ENCODE assay signal across 9 cellular contexts in the genomic region with DNA sequence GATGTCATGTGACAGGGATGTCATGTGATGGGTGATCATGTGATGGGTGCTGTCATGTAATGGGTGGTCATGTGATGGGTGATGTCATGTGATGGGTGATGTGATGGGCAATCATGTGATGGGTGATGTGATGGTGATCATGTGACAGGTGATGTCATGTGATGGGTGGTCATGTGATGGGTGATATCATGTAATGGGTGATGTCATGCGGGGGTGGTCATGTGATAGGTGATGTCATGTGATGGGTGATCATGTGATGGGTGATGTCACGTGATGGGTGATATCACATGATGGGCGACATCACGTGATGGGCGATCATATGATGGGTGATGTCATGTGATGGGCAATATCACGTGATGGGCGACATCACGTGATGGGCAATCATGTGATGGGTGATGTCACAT. TPM values are rescaled to one million over a fixed set of nuclear protein-coding genes. Genes with fewer than 3 reads are reported as not detected.
DNase-seq lines count a peak whose midpoint lies in the region; ATAC-seq and TF ChIP-seq lines count a peak whose summit lies in the region.
"Had no signal": no experiment of that assay in that cellular context is flagged by ENCODE, and none has a peak within 500 bp of the region (broad histone marks: within the 10 kb centered on the region; RNA-seq: fewer than 3 reads in every experiment).

No MANE protein-coding gene starts in this region.

- H3K9ac ChIP-seq in mammary epithelial cell (ENCODE audit: insufficient read depth, low read length) = no peak overlapping the region

- peaks cover 9% of the 10 kb centered on the region for H3K9me3 Mint-ChIP-seq in MCF 10A (ENCODE audit: unreplicated experiment)

- H3K9me3 ChIP-seq in mammary epithelial cell (replicated peaks; ENCODE audit: insufficient read depth, low read length) (peaks cover 12% of the 10 kb centered on the region), testis (no peaks in the 10 kb centered on the region)

- H2AFZ ChIP-seq in mammary epithelial cell (ENCODE audit: low read depth, low read length) = no peak overlapping the region
- H2AFZ ChIP-seq: PC-9 had no signal

- H3K27ac ChIP-seq in mammary epithelial cell (ENCODE audit: insufficient read depth, low read depth, low read length) (no peak overlapping the region), testis (no peak overlapping the region)
- H3K27ac ChIP-seq: PC-9 had no signal

- TF ChIP-seq CTCF in MCF 10A (IDR thresholded peaks at IDR 0.05; ENCODE audit: unreplicated experiment) (no peak), mammary epithelial cell (conservative IDR thresholded peaks at IDR 0.05 in 1 of 2, IDR thresholded peaks at IDR 0.05 in 1 of 2; ENCODE audit: extremely low read depth in 1 of 2, insufficient read depth in 1 of 2, low read depth in 1 of 2, low read length in 2 of 2) (no peak), testis (IDR thresholded peaks at IDR 0.05) (no peak), GM20000 (IDR thresholded peaks at IDR 0.05; ENCODE audit: extremely low read depth, missing control alignments) (no peak)

- intact Hi-C loops in MCF 10A (cut with micrococcal nuclease) = no loop called here
- intact Hi-C loops in mammary epithelial cell (cut with micrococcal nuclease) = no loop called here
- intact Hi-C loops in testis (cut with DNase I; ENCODE audit: low total_unique reads) = no loop called here

- H3K4me3 Mint-ChIP-seq in MCF 10A (ENCODE audit: unreplicated experiment) = no peak overlapping the region

- H3K4me1 ChIP-seq in mammary epithelial cell (ENCODE audit: insufficient read depth, low read length) (no peaks in the 10 kb centered on the region), testis (no peaks in the 10 kb centered on the region)

- ATAC-seq in GM19023 (IDR thresholded peaks at IDR 0.05; ENCODE audit: unreplicated experiment) = no peak
- no peak for ATAC-seq in GM21423 (IDR thresholded peaks at IDR 0.05; ENCODE audit: unreplicated experiment)

- dilution Hi-C loops in mammary epithelial cell (cut with HindIII; ENCODE audit: low sequenced_read_pairs) = loop anchor here (5.0 kb wide), 1 partner anchor 53 kb away; the partner anchor contains the start of gene CD300H

- no peaks in the 10 kb centered on the region for H3K27me3 Mint-ChIP-seq in MCF 10A (ENCODE audit: insufficient read depth, unreplicated experiment)

- CTCF ChIA-PET in MCF 10A (lab: Yijun Ruan, JAX) = no interaction called here
- CTCF ChIA-PET in mammary epithelial cell (lab: Charles Lee; ENCODE audit: low non-redundant PET) = no interaction called here

- POLR2A ChIA-PET in MCF 10A (lab: Yijun Ruan, JAX) = no interaction called here

- TF ChIP-seq POLR2A in testis (IDR thresholded peaks at IDR 0.05) = no peak

- no peaks in the 10 kb centered on the region for H3K27me3 ChIP-seq in mammary epithelial cell (ENCODE audit: insufficient read depth, low read length)
- H3K27me3 ChIP-seq in testis = no peaks in the 10 kb centered on the region

- no peaks in the 10 kb centered on the region for H3K79me2 ChIP-seq in mammary epithelial cell (ENCODE audit: insufficient read depth, low read length)

- peaks cover 19% of the 10 kb centered on the region for H3K36me3 Mint-ChIP-seq in MCF 10A (ENCODE audit: insufficient read depth, unreplicated experiment)

- peaks cover 5% of the 10 kb centered on the region for H3K4me1 Mint-ChIP-seq in MCF 10A (ENCODE audit: insufficient read depth, unreplicated experiment)

- in situ Hi-C loops in mammary epithelial cell (cut with MboI; ENCODE audit: low sequenced_read_pairs in 2 of 2) = no loop called here

- WGBS in mammary epithelial cell (ENCODE audit: low coverage, missing lambda C conversion rate) = 85% methylated on average over 8 of the region's 8 CpGs
- 85 to 90% methylated on average over 8 of the region's 8 CpGs for WGBS in testis, 2 donors

- H3K36me3 ChIP-seq in mammary epithelial cell (ENCODE audit: insufficient read depth, low read length) (no peaks in the 10 kb centered on the region), testis (ENCODE audit: low read depth, missing control alignments) (no peaks in the 10 kb centered on the region)

- no peak for DNase-seq in MCF 10A (ENCODE audit: unreplicated experiment)
- no peak for DNase-seq in mammary epithelial cell
- DNase-seq in T1000 (lab: John Stamatoyannopoulos, UW) = peak; percentile 98
- DNase-seq in fibroblast of the conjunctiva (ENCODE audit: low read depth) = peak; percentile 3
- DNase-seq in testis = peak; percentile 59
- no peak for DNase-seq in GM20000 (ENCODE audit: low spot score)

- H3K27ac Mint-ChIP-seq in MCF 10A (ENCODE audit: low read depth, unreplicated experiment) = peak overlapping the region; percentile 88

- H3K4me3 ChIP-seq in mammary epithelial cell (replicated peaks in 1 of 3; ENCODE audit: insufficient read depth in 1 of 3, low read depth in 2 of 3, low read length in 3 of 3) (no peak overlapping the region), testis (no peak overlapping the region)
- H3K4me3 ChIP-seq: PC-9 had no signal

- H3K4me2 ChIP-seq in mammary epithelial cell (ENCODE audit: insufficient read depth, low read depth, low read length) = no peak overlapping the region
- H3K4me2 ChIP-seq: PC-9 had no signal

- no TSS peak for BruUV-seq in MCF 10A (replicated peaks; lab: Mats Ljungman, UMichigan)
- BruUV-seq in mammary epithelial cell (replicated peaks; lab: Mats Ljungman, UMichigan) = no TSS peak

- H4K20me1 ChIP-seq in mammary epithelial cell (ENCODE audit: insufficient read depth, low read length) = no peaks in the 10 kb centered on the region

RNA-seq across cellular contexts. Expression of gene CD300LB, which starts 16.6 kb away (rescaled TPM):
- total RNA-seq in MCF 10A (2022) = not detected in 2 replicates
- total RNA-seq in mammary epithelial cell = not detected
- polyA plus RNA-seq in mammary epithelial cell = not detected
- not detected for polyA minus RNA-seq in mammary epithelial cell
- total RNA-seq in testis = under 1 TPM; 0.71 to 0.99 TPM
- polyA plus RNA-seq in testis (ENCODE audit: insufficient read depth, low read depth, low replicate concordance) = 0.30 TPM
- total RNA-seq: PC-9 had no signal

RNA-seq across cellular contexts. Expression of gene CD300C, which starts 31.3 kb away (rescaled TPM):
- total RNA-seq in MCF 10A (2022) (not detected in 2 replicates), mammary epithelial cell (not detected), testis (under 1 TPM; 0.39 to 0.81 TPM)
- polyA plus RNA-seq in mammary epithelial cell (not detected), testis (ENCODE audit: insufficient read depth, low read depth, low replicate concordance) (0.34 TPM)
- not detected for polyA minus RNA-seq in mammary epithelial cell
- total RNA-seq: PC-9 had no signal

RNA-seq across cellular contexts. Expression of gene CD300A, which starts 48.2 kb away (rescaled TPM):
- total RNA-seq in MCF 10A (2022) = not detected in 2 replicates
- not detected for total RNA-seq in mammary epithelial cell
- not detected for polyA plus RNA-seq in mammary epithelial cell
- polyA minus RNA-seq in mammary epithelial cell = not detected
- 1 to 10 TPM; 2.0 to 2.4 TPM for total RNA-seq in testis
- polyA plus RNA-seq in testis (ENCODE audit: insufficient read depth, low read depth, low replicate concordance) = 3.7 TPM
- total RNA-seq: PC-9 had no signal

RNA-seq across cellular contexts. Expression of gene CD300H, which starts 52.7 kb away (rescaled TPM):
- not detected in 2 replicates for total RNA-seq in MCF 10A (2022)
- total RNA-seq in mammary epithelial cell = not detected
- not detected for polyA plus RNA-seq in mammary epithelial cell
- not detected for polyA minus RNA-seq in mammary epithelial cell
- not detected for total RNA-seq in testis
- not detected for polyA plus RNA-seq in testis (ENCODE audit: insufficient read depth, low read depth, low replicate concordance)
- total RNA-seq: PC-9 had no signal

Comparison
In these comparisons a context has a peak if more than half of its experiments do, and no peak if none do; other contexts are left out.
1. DNase-seq: peak in T1000 (single experiment), fibroblast of the conjunctiva (single experiment) and testis (single experiment); none in MCF 10A (single experiment), mammary epithelial cell (single experiment) and GM20000 (single experiment).